ENCODE assay signal across 1 cellular context in genomic region chr2:105369777-105370690, GRCh38.
TF ChIP-seq lines count a peak whose summit lies in the region.

No MANE protein-coding gene starts in this region.

TF ChIP-seq in GM12878, 131 proteins besides CTCF, POLR2A, EP300 and RAD21 (continued from another document):
- TF ChIP-seq ATF7 (IDR thresholded peaks at IDR 0.05; ENCODE audit: low read depth) (no peak), CHD1 (IDR thresholded peaks at IDR 0.05; ENCODE audit: low read depth, low read length) (no peak), CBFB (IDR thresholded peaks at IDR 0.05; ENCODE audit: low read depth) (0 out of 2 replicates have a peak, but pooled peaks have one; percentile 24), ZNF592 (IDR thresholded peaks at IDR 0.05) (peak; percentile 19; the same call in 1 of the 2 replicates), BHLHE40 (IDR thresholded peaks at IDR 0.05; ENCODE audit: borderline replicate concordance in 1 of 2, low read depth in 2 of 2, low read length in 1 of 2) (peak; percentile 6 to 45; a peak in 1 of 4 replicates), ZNF24 (IDR thresholded peaks at IDR 0.05) (0 out of 2 replicates have a peak, but pooled peaks have one; percentile 12), PBX3 (IDR thresholded peaks at IDR 0.05; ENCODE audit: insufficient replicate concordance, low read depth, low read length) (no peak), NRF1 (conservative IDR thresholded peaks at IDR 0.05; ENCODE audit: low read depth, low read length) (no peak), POLR2AphosphoS2 (IDR thresholded peaks at IDR 0.05; ENCODE audit: low read depth, low read length) (no peak), RUNX3 (IDR thresholded peaks at IDR 0.05; ENCODE audit: low read length) (peak; percentile 42; the same call in 1 of the 2 replicates), BCL3 (IDR thresholded peaks at IDR 0.05; ENCODE audit: borderline replicate concordance, insufficient read depth, low read depth, low read length, poor library complexity, severe bottlenecking) (peak; percentile 45), SREBF1 (IDR thresholded peaks at IDR 0.05; ENCODE audit: low read length) (no peak), TCF12 (IDR thresholded peaks at IDR 0.05; ENCODE audit: low read depth, low read length) (0 out of 2 replicates have a peak, but pooled peaks have one; percentile 4), HCFC1 (IDR thresholded peaks at IDR 0.05; ENCODE audit: low read length) (no peak)
